In the genomic region with DNA sequence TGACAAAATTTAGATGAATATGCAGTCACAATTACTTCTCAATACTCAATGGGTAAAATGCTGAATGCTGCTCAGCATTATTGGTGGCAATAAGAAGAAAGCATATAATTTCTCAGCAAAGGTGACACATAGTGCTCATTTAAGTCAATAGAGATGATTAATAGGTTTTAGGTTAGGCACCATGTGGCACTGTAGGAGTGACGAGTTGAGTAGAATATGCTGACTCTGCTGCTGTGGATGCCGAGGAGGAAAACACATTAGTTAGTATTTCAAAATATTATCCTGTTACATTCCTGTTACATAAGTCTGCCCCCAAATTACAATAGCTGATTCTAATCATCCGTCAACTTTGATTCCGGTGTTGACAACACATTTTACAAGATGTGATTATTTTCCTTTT, we compare ENCODE assay signal across 35 cellular contexts. TPM values are rescaled to one million over a fixed set of nuclear protein-coding genes. Genes with fewer than 3 reads are reported as not detected.
"Had no signal": no experiment of that assay in that cellular context is flagged by ENCODE, and none has a peak within 500 bp of the region (broad histone marks: within the 10 kb centered on the region; RNA-seq: fewer than 3 reads in every experiment).

No MANE protein-coding gene starts in this region.

- H3K27ac Mint-ChIP-seq: activated CD4-positive, alpha-beta memory T cell treated with anti-CD3 and anti-CD28 coated beads for 36 hours; activated CD4-positive, alpha-beta T cell treated with anti-CD3 and anti-CD28 coated beads for 36 hours; activated CD4-positive, alpha-beta T cell treated with anti-CD3 and anti-CD28 coated beads, Interleukin-2, amount 10 ng/mL, durations not matched to agents 24 days and 14 days; activated CD8-positive, alpha-beta memory T cell treated with anti-CD3 and anti-CD28 coated beads, Interleukin-2, amount 10 ng/mL, durations not matched to agents 7 days and 5 days; activated CD8-positive, alpha-beta T cell treated with anti-CD3 and anti-CD28 coated beads, Interleukin-2, amount 10 ng/mL, durations not matched to agents 7 days and 5 days; activated naive CD4-positive, alpha-beta T cell treated with anti-CD3 and anti-CD28 coated beads, Interleukin-2, amount 10 ng/mL, durations not matched to agents 7 days and 5 days; activated naive CD4-positive, alpha-beta T cell treated with anti-CD3 and anti-CD28 coated beads, Interleukin-2, amount 50 U/mL, for 72 hours; activated naive CD8-positive, alpha-beta T cell treated with anti-CD3 and anti-CD28 coated beads, Interleukin-2, amount 10 ng/mL, durations not matched to agents 7 days and 5 days; activated T-helper 1 cell treated with anti-CD3 and anti-CD28 coated beads, Interleukin-12 subunit alpha, Interleukin-12 subunit beta, Interleukin-2, Interleukin-4 antibody, amounts not matched to agents 30 ng/mL and 10 ng/mL and 1 ng/mL, durations not matched to agents 14 hours and 24 hours and 36 hours; activated T-helper 2 cell treated with anti-CD3 and anti-CD28 coated beads, Interferon-gamma antibody, Interleukin-2, Interleukin-4, amounts not matched to agents 10 μg/mL and 5 μg/mL and 100 μg/mL, durations not matched to agents 14 hours and 24 hours and 36 hours; brain had no signal

- H3K27me3 Mint-ChIP-seq: activated CD4-positive, alpha-beta memory T cell treated with anti-CD3 and anti-CD28 coated beads for 36 hours; activated CD4-positive, alpha-beta T cell treated with anti-CD3 and anti-CD28 coated beads for 36 hours; activated CD4-positive, alpha-beta T cell treated with anti-CD3 and anti-CD28 coated beads, Interleukin-2, amount 10 ng/mL, durations not matched to agents 24 days and 14 days; activated naive CD4-positive, alpha-beta T cell treated with anti-CD3 and anti-CD28 coated beads, Interleukin-2, amount 10 ng/mL, durations not matched to agents 7 days and 5 days; activated naive CD8-positive, alpha-beta T cell treated with anti-CD3 and anti-CD28 coated beads, Interleukin-2, amount 10 ng/mL, durations not matched to agents 7 days and 5 days had no signal

- H3K4me1 Mint-ChIP-seq: brain had no signal

- H3K4me3 Mint-ChIP-seq: activated CD4-positive, alpha-beta memory T cell treated with anti-CD3 and anti-CD28 coated beads for 36 hours; activated CD4-positive, alpha-beta T cell treated with anti-CD3 and anti-CD28 coated beads for 36 hours; activated CD4-positive, alpha-beta T cell treated with anti-CD3 and anti-CD28 coated beads, Interleukin-2, amount 10 ng/mL, durations not matched to agents 24 days and 14 days; activated CD8-positive, alpha-beta memory T cell treated with anti-CD3 and anti-CD28 coated beads, Interleukin-2, amount 10 ng/mL, durations not matched to agents 7 days and 5 days; activated CD8-positive, alpha-beta T cell treated with anti-CD3 and anti-CD28 coated beads, Interleukin-2, amount 10 ng/mL, durations not matched to agents 7 days and 5 days; activated naive CD4-positive, alpha-beta T cell treated with anti-CD3 and anti-CD28 coated beads, Interleukin-2, amount 10 ng/mL, durations not matched to agents 7 days and 5 days; activated naive CD8-positive, alpha-beta T cell treated with anti-CD3 and anti-CD28 coated beads, Interleukin-2, amount 10 ng/mL, durations not matched to agents 7 days and 5 days; activated T-helper 1 cell treated with anti-CD3 and anti-CD28 coated beads, Interleukin-12 subunit alpha, Interleukin-12 subunit beta, Interleukin-2, Interleukin-4 antibody, amounts not matched to agents 30 ng/mL and 10 ng/mL and 1 ng/mL, durations not matched to agents 14 hours and 24 hours and 36 hours; brain had no signal

- H3K27ac ChIP-seq: ascending aorta, breast epithelium, cardiac muscle cell, colonic mucosa, esophagus muscularis mucosa, foreskin keratinocyte, gastrocnemius medialis, heart left ventricle had no signal

- H3K4me3 ChIP-seq: ascending aorta, breast epithelium, cardiac muscle cell, colonic mucosa, esophagus muscularis mucosa, gastrocnemius medialis, heart left ventricle had no signal

- H3K36me3 ChIP-seq: ascending aorta, breast epithelium, cardiac muscle cell, colonic mucosa, esophagus muscularis mucosa, gastrocnemius medialis, heart left ventricle had no signal

- FAIRE-seq: endometrium had no signal

- H3K9me3 Mint-ChIP-seq: activated CD4-positive, alpha-beta memory T cell treated with anti-CD3 and anti-CD28 coated beads for 36 hours; activated naive CD4-positive, alpha-beta T cell treated with anti-CD3 and anti-CD28 coated beads, Interleukin-2, amount 10 ng/mL, durations not matched to agents 7 days and 5 days; activated T-helper 1 cell treated with anti-CD3 and anti-CD28 coated beads, Interleukin-12 subunit alpha, Interleukin-12 subunit beta, Interleukin-2, Interleukin-4 antibody, amounts not matched to agents 30 ng/mL and 10 ng/mL and 1 ng/mL, durations not matched to agents 14 hours and 24 hours and 36 hours; activated T-helper 2 cell treated with anti-CD3 and anti-CD28 coated beads, Interferon-gamma antibody, Interleukin-2, Interleukin-4, amounts not matched to agents 10 μg/mL and 5 μg/mL and 100 μg/mL, durations not matched to agents 14 hours and 24 hours and 36 hours; brain had no signal

- DNase-seq: activated CD4-positive, alpha-beta memory T cell treated with anti-CD3 and anti-CD28 coated beads for 36 hours; activated CD4-positive, alpha-beta T cell treated with anti-CD3 and anti-CD28 coated beads for 36 hours; activated CD4-positive, alpha-beta T cell treated with anti-CD3 and anti-CD28 coated beads, Interleukin-2, amount 10 ng/mL, durations not matched to agents 24 days and 14 days; activated CD4-positive, CD25-positive, alpha-beta regulatory T cell; activated CD4-positive, CD25-positive, alpha-beta regulatory T cell treated with anti-CD3 and anti-CD28 coated beads, Interleukin-2, amount 50 U/mL, for 72 hours; activated CD8-positive, alpha-beta memory T cell treated with anti-CD3 and anti-CD28 coated beads, Interleukin-2, amount 10 ng/mL, durations not matched to agents 7 days and 5 days; activated CD8-positive, alpha-beta memory T cell treated with anti-CD3 and anti-CD28 coated beads, Interleukin-2, amount 50 U/mL, for 4 hours; activated CD8-positive, alpha-beta T cell treated with anti-CD3 and anti-CD28 coated beads, Interleukin-2, amount 10 ng/mL, durations not matched to agents 7 days and 5 days; activated effector memory CD4-positive, alpha-beta T cell treated with anti-CD3 and anti-CD28 coated beads, Interleukin-2, amount 50 U/mL, for 16 hours; activated naive CD4-positive, alpha-beta T cell treated with anti-CD3 and anti-CD28 coated beads, Interleukin-2, amount 10 ng/mL, durations not matched to agents 7 days and 5 days; activated naive CD8-positive, alpha-beta T cell treated with anti-CD3 and anti-CD28 coated beads, Interleukin-2, amount 10 ng/mL, durations not matched to agents 7 days and 5 days; activated T-cell treated with anti-CD3 and anti-CD28 coated beads, Interleukin-2, amount 50 U/mL, for 1 hour; activated T-cell treated with anti-CD3 and anti-CD28 coated beads, Interleukin-2, amount 50 U/mL, for 48 hours; central memory CD4-positive, alpha-beta T cell; cerebellar nuclear complex; colonic mucosa; effector CD8-positive, alpha-beta T cell; foreskin keratinocyte; gastrocnemius medialis; glutamatergic neuron; heart left ventricle; T-helper 2 cell had no signal

- H3K36me3 Mint-ChIP-seq: activated CD4-positive, alpha-beta memory T cell treated with anti-CD3 and anti-CD28 coated beads for 36 hours; activated naive CD4-positive, alpha-beta T cell treated with anti-CD3 and anti-CD28 coated beads, Interleukin-2, amount 10 ng/mL, durations not matched to agents 7 days and 5 days; activated naive CD4-positive, alpha-beta T cell treated with anti-CD3 and anti-CD28 coated beads, Interleukin-2, amount 50 U/mL, for 72 hours; activated naive CD8-positive, alpha-beta T cell treated with anti-CD3 and anti-CD28 coated beads, Interleukin-2, amount 10 ng/mL, durations not matched to agents 7 days and 5 days; brain had no signal

- ATAC-seq: activated CD4-positive, alpha-beta T cell treated with anti-CD3 and anti-CD28 coated beads for 36 hours; activated CD8-positive, alpha-beta memory T cell treated with anti-CD3 and anti-CD28 coated beads, Interleukin-2, amount 10 ng/mL, durations not matched to agents 7 days and 5 days; activated CD8-positive, alpha-beta T cell treated with anti-CD3 and anti-CD28 coated beads, Interleukin-2, amount 10 ng/mL, durations not matched to agents 7 days and 5 days; activated naive CD4-positive, alpha-beta T cell treated with anti-CD3 and anti-CD28 coated beads, Interleukin-2, amount 50 U/mL, for 72 hours; foreskin keratinocyte; gastrocnemius medialis; heart left ventricle had no signal

- H3K4me1 ChIP-seq: ascending aorta, breast epithelium, colonic mucosa, esophagus muscularis mucosa, gastrocnemius medialis, heart left ventricle had no signal

- H3K9me3 ChIP-seq: ascending aorta, breast epithelium, colonic mucosa, esophagus muscularis mucosa, gastrocnemius medialis, heart left ventricle had no signal

- H3K27me3 ChIP-seq: ascending aorta, breast epithelium, cardiac muscle cell, colonic mucosa, esophagus muscularis mucosa, foreskin keratinocyte, gastrocnemius medialis had no signal

RNA-seq across cellular contexts. Expression of a gene that starts 13.7 kb away (rescaled TPM):
- total RNA-seq: activated CD4-positive, alpha-beta memory T cell treated with anti-CD3 and anti-CD28 coated beads for 36 hours; activated CD4-positive, alpha-beta T cell treated with anti-CD3 and anti-CD28 coated beads for 36 hours; activated CD4-positive, alpha-beta T cell treated with anti-CD3 and anti-CD28 coated beads, Interleukin-2, amount 10 ng/mL, durations not matched to agents 24 days and 14 days; activated CD8-positive, alpha-beta memory T cell treated with anti-CD3 and anti-CD28 coated beads for 36 hours; activated CD8-positive, alpha-beta memory T cell treated with anti-CD3 and anti-CD28 coated beads, Interleukin-2, amount 10 ng/mL, durations not matched to agents 7 days and 5 days; activated CD8-positive, alpha-beta T cell treated with anti-CD3 and anti-CD28 coated beads, Interleukin-2, amount 10 ng/mL, durations not matched to agents 7 days and 5 days; activated naive CD4-positive, alpha-beta T cell treated with anti-CD3 and anti-CD28 coated beads, Interleukin-2, amount 50 U/mL, for 72 hours; activated naive CD8-positive, alpha-beta T cell treated with anti-CD3 and anti-CD28 coated beads, Interleukin-2, amount 10 ng/mL, durations not matched to agents 7 days and 5 days; activated T-helper 1 cell treated with anti-CD3 and anti-CD28 coated beads, Interleukin-12 subunit alpha, Interleukin-12 subunit beta, Interleukin-2, Interleukin-4 antibody, amounts not matched to agents 30 ng/mL and 10 ng/mL and 1 ng/mL, durations not matched to agents 14 hours and 24 hours and 36 hours; activated T-helper 2 cell treated with anti-CD3 and anti-CD28 coated beads, Interferon-gamma antibody, Interleukin-2, Interleukin-4, amounts not matched to agents 10 μg/mL and 5 μg/mL and 100 μg/mL, durations not matched to agents 14 hours and 24 hours and 36 hours; ascending aorta; cardiac muscle cell; T-helper 1 cell treated with Interleukin-12 subunit alpha and Interleukin-12 subunit beta and Interleukin-4 antibody, amounts not matched to agents 30 ng/mL and 1 ng/mL, for 36 hours had no signal
- polyA plus RNA-seq: cardiac muscle cell had no signal

RNA-seq across cellular contexts. Expression of a gene that starts 24.1 kb away (rescaled TPM):
- total RNA-seq: activated CD4-positive, alpha-beta memory T cell treated with anti-CD3 and anti-CD28 coated beads for 36 hours; activated CD4-positive, alpha-beta T cell treated with anti-CD3 and anti-CD28 coated beads for 36 hours; activated CD4-positive, alpha-beta T cell treated with anti-CD3 and anti-CD28 coated beads, Interleukin-2, amount 10 ng/mL, durations not matched to agents 24 days and 14 days; activated CD8-positive, alpha-beta memory T cell treated with anti-CD3 and anti-CD28 coated beads for 36 hours; activated CD8-positive, alpha-beta memory T cell treated with anti-CD3 and anti-CD28 coated beads, Interleukin-2, amount 10 ng/mL, durations not matched to agents 7 days and 5 days; activated CD8-positive, alpha-beta T cell treated with anti-CD3 and anti-CD28 coated beads, Interleukin-2, amount 10 ng/mL, durations not matched to agents 7 days and 5 days; activated naive CD4-positive, alpha-beta T cell treated with anti-CD3 and anti-CD28 coated beads, Interleukin-2, amount 50 U/mL, for 72 hours; activated naive CD8-positive, alpha-beta T cell treated with anti-CD3 and anti-CD28 coated beads, Interleukin-2, amount 10 ng/mL, durations not matched to agents 7 days and 5 days; activated T-helper 1 cell treated with anti-CD3 and anti-CD28 coated beads, Interleukin-12 subunit alpha, Interleukin-12 subunit beta, Interleukin-2, Interleukin-4 antibody, amounts not matched to agents 30 ng/mL and 10 ng/mL and 1 ng/mL, durations not matched to agents 14 hours and 24 hours and 36 hours; activated T-helper 2 cell treated with anti-CD3 and anti-CD28 coated beads, Interferon-gamma antibody, Interleukin-2, Interleukin-4, amounts not matched to agents 10 μg/mL and 5 μg/mL and 100 μg/mL, durations not matched to agents 14 hours and 24 hours and 36 hours; ascending aorta; cardiac muscle cell; colonic mucosa; dermis microvascular lymphatic vessel endothelial cell; epithelial cell of proximal tubule; foreskin keratinocyte; gastrocnemius medialis; T-helper 1 cell treated with Interleukin-12 subunit alpha and Interleukin-12 subunit beta and Interleukin-4 antibody, amounts not matched to agents 30 ng/mL and 1 ng/mL, for 36 hours had no signal
- polyA plus RNA-seq: cardiac muscle cell, foreskin keratinocyte had no signal

RNA-seq across cellular contexts. Expression of a gene that starts 26.4 kb away (rescaled TPM):
- total RNA-seq: activated CD4-positive, alpha-beta memory T cell treated with anti-CD3 and anti-CD28 coated beads for 36 hours; activated CD4-positive, alpha-beta T cell treated with anti-CD3 and anti-CD28 coated beads for 36 hours; activated CD4-positive, alpha-beta T cell treated with anti-CD3 and anti-CD28 coated beads, Interleukin-2, amount 10 ng/mL, durations not matched to agents 24 days and 14 days; activated CD8-positive, alpha-beta memory T cell treated with anti-CD3 and anti-CD28 coated beads for 36 hours; activated CD8-positive, alpha-beta memory T cell treated with anti-CD3 and anti-CD28 coated beads, Interleukin-2, amount 10 ng/mL, durations not matched to agents 7 days and 5 days; activated CD8-positive, alpha-beta T cell treated with anti-CD3 and anti-CD28 coated beads, Interleukin-2, amount 10 ng/mL, durations not matched to agents 7 days and 5 days; activated naive CD4-positive, alpha-beta T cell treated with anti-CD3 and anti-CD28 coated beads, Interleukin-2, amount 50 U/mL, for 72 hours; ascending aorta; cardiac muscle cell had no signal

RNA-seq across cellular contexts. Expression of a gene that starts 30.3 kb away (rescaled TPM):
- total RNA-seq: activated CD4-positive, alpha-beta memory T cell treated with anti-CD3 and anti-CD28 coated beads for 36 hours; activated CD4-positive, alpha-beta T cell treated with anti-CD3 and anti-CD28 coated beads for 36 hours; activated CD4-positive, alpha-beta T cell treated with anti-CD3 and anti-CD28 coated beads, Interleukin-2, amount 10 ng/mL, durations not matched to agents 24 days and 14 days; activated CD8-positive, alpha-beta memory T cell treated with anti-CD3 and anti-CD28 coated beads for 36 hours; activated CD8-positive, alpha-beta memory T cell treated with anti-CD3 and anti-CD28 coated beads, Interleukin-2, amount 10 ng/mL, durations not matched to agents 7 days and 5 days; activated CD8-positive, alpha-beta T cell treated with anti-CD3 and anti-CD28 coated beads, Interleukin-2, amount 10 ng/mL, durations not matched to agents 7 days and 5 days; activated naive CD4-positive, alpha-beta T cell treated with anti-CD3 and anti-CD28 coated beads, Interleukin-2, amount 50 U/mL, for 72 hours; activated naive CD8-positive, alpha-beta T cell treated with anti-CD3 and anti-CD28 coated beads, Interleukin-2, amount 10 ng/mL, durations not matched to agents 7 days and 5 days; activated T-helper 1 cell treated with anti-CD3 and anti-CD28 coated beads, Interleukin-12 subunit alpha, Interleukin-12 subunit beta, Interleukin-2, Interleukin-4 antibody, amounts not matched to agents 30 ng/mL and 10 ng/mL and 1 ng/mL, durations not matched to agents 14 hours and 24 hours and 36 hours; activated T-helper 2 cell treated with anti-CD3 and anti-CD28 coated beads, Interferon-gamma antibody, Interleukin-2, Interleukin-4, amounts not matched to agents 10 μg/mL and 5 μg/mL and 100 μg/mL, durations not matched to agents 14 hours and 24 hours and 36 hours; breast epithelium; cardiac muscle cell; dermis microvascular lymphatic vessel endothelial cell; foreskin keratinocyte; gastrocnemius medialis; T-helper 1 cell treated with Interleukin-12 subunit alpha and Interleukin-12 subunit beta and Interleukin-4 antibody, amounts not matched to agents 30 ng/mL and 1 ng/mL, for 36 hours had no signal
- polyA plus RNA-seq: cardiac muscle cell, foreskin keratinocyte had no signal
